1 cellular context compared by ENCODE assay signal in the genomic region with DNA sequence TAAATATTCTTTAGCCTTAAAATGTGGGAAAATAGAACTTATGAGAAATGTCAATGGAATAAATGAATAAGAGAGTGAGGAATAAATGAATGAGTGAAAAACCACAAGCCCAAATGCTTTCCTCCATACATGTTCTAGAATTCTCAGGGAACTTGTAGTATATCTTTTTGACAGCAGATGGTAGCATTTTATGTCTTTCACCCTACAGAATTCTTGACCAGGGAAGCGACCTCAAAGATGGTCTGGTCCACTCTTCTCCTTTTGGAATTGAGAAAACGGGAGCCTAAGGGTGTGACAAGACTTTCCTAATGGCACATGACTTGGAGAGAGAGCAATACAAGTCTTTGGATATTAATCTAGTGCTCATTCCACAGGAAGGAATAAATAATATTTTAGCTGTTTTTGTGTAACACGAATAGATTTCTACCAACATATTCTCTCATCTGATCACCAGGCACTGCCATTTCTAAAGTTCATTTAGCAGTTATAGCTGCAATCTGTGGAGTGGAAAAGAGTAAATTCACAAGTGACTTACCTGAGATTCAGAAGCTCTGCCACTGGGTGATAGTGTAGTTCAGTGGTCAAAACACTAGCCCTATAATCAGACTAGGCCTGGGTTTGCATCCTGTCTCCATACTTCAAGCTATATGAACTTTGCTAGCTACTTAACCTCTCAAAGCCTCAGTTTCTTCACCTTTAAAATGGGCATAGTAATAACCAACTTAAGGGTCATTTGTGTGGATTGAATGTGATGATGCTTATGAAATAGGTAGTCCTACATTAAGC.
TF ChIP-seq lines count a peak whose summit lies in the region.

No MANE protein-coding gene starts in this region.

TF ChIP-seq in HCT116, 20 proteins besides CTCF, POLR2A, EP300 and RAD21 (continued from another document):
- no peak for TF ChIP-seq TCF7L2 (IDR thresholded peaks at IDR 0.05; ENCODE audit: borderline replicate concordance, extremely low read depth, insufficient read depth, insufficient read length)
- TF ChIP-seq ZFX (IDR thresholded peaks at IDR 0.05) = no peak
- TF ChIP-seq ZNF274 (IDR thresholded peaks at IDR 0.05; ENCODE audit: low read depth, low read length) = no peak
- TF ChIP-seq, protein P1, sequence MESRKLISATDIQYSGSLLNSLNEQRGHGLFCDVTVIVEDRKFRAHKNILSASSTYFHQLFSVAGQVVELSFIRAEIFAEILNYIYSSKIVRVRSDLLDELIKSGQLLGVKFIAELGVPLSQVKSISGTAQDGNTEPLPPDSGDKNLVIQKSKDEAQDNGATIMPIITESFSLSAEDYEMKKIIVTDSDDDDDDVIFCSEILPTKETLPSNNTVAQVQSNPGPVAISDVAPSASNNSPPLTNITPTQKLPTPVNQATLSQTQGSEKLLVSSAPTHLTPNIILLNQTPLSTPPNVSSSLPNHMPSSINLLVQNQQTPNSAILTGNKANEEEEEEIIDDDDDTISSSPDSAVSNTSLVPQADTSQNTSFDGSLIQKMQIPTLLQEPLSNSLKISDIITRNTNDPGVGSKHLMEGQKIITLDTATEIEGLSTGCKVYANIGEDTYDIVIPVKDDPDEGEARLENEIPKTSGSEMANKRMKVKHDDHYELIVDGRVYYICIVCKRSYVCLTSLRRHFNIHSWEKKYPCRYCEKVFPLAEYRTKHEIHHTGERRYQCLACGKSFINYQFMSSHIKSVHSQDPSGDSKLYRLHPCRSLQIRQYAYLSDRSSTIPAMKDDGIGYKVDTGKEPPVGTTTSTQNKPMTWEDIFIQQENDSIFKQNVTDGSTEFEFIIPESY (IDR thresholded peaks at IDR 0.05; ENCODE audit: extremely low read depth, insufficient replicate concordance, low read length) = no peak
- TF ChIP-seq CBX3 (IDR thresholded peaks at IDR 0.05; ENCODE audit: low read depth) = no peak
- no peak for TF ChIP-seq SIN3A (IDR thresholded peaks at IDR 0.05; ENCODE audit: low read depth)
- TF ChIP-seq, protein P2, sequence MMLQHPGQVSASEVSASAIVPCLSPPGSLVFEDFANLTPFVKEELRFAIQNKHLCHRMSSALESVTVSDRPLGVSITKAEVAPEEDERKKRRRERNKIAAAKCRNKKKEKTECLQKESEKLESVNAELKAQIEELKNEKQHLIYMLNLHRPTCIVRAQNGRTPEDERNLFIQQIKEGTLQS (IDR thresholded peaks at IDR 0.05) = no peak
- TF ChIP-seq FOSL1 (IDR thresholded peaks at IDR 0.05; ENCODE audit: low read depth) = no peak
- TF ChIP-seq EZH2 (IDR thresholded peaks at IDR 0.05) = no peak
- TF ChIP-seq, protein P3, sequence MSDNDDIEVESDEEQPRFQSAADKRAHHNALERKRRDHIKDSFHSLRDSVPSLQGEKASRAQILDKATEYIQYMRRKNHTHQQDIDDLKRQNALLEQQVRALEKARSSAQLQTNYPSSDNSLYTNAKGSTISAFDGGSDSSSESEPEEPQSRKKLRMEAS (IDR thresholded peaks at IDR 0.05) = no peak
- no peak for TF ChIP-seq EGR1 (IDR thresholded peaks at IDR 0.05; ENCODE audit: low read depth)
- no peak for TF ChIP-seq YY1 (IDR thresholded peaks at IDR 0.05; ENCODE audit: extremely low read depth, insufficient replicate concordance, low read depth, low read length)
- TF ChIP-seq SRF (IDR thresholded peaks at IDR 0.05; ENCODE audit: low read depth) = no peak
- no peak for TF ChIP-seq CEBPB (IDR thresholded peaks at IDR 0.05; ENCODE audit: low read depth)
- TF ChIP-seq ELF1 (IDR thresholded peaks at IDR 0.05; ENCODE audit: borderline replicate concordance, low read depth) = no peak
- no peak for TF ChIP-seq JUND (IDR thresholded peaks at IDR 0.05)
- TF ChIP-seq POLR2AphosphoS5 (IDR thresholded peaks at IDR 0.05; ENCODE audit: low read depth, low read length) = no peak
- no peak for TF ChIP-seq EZH2phosphoT487 (IDR thresholded peaks at IDR 0.05; ENCODE audit: borderline replicate concordance)
